ENCODE assay signal across 8 cellular contexts in the genomic region with DNA sequence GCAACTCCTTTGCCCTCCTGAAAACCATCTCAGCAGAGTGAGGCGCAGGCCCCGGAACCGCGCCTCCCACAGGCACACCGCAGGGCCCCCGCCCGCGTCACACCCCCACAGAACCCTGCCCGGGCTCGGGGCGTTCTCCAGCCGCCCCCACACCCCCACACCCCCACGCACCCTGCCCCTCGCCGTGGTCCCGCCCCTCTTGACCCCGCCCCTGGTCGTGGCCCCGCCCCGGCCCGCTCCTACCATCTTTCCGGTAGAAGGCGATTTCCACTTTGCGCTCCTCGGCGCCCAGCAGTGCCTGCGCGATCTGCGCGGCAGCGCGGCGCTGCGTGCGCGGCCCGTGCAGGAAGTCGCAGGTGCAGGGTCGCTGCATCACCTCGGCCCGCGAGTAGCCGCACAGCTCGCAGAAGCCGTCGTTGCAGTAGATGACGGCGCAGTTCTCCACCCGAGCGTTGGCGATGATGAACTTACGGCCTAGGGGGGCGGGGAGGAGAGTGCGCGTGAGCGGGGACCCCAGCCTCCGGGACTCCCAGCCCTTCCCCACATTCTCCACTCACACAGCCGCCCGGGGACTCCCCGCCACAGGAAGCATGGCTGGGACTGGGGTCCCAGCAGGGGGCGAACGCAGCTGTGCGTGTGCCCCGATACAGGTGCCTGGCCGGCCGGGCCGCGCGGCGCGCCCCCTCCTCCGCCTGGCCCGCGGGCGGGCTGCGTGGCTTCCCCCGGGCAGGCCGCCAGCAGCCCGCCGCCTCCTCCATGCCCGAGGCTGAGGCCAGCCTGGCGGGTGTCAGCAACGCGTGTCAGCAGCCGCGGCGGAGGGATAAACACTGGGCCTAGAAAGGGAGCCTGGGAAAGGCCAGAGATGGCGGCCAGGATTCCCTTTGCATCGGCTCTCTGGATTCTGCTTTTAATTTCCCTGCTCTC. TPM values are rescaled to one million over a fixed set of nuclear protein-coding genes. Genes with fewer than 3 reads are reported as not detected.
DNase-seq lines count a peak whose midpoint lies in the region; ATAC-seq, FAIRE-seq and TF ChIP-seq lines count a peak whose summit lies in the region.

No MANE protein-coding gene starts in this region.

- CTCF ChIA-PET in activated CD8-positive, alpha-beta T cell treated with anti-CD3 and anti-CD28 coated beads, Interleukin-2, amount 10 ng/mL, durations not matched to agents 7 days and 5 days (lab: Charles Lee): interaction anchor here (1.0 to 4.3 kb wide), 6 partner anchors 11 to 77 kb away, joined by 4 to 34 read pairs (median 6); no protein-coding TSS in a partner anchor
- CTCF ChIA-PET in H1 (lab: Charles Lee; ENCODE audit: partially characterized antibody): interaction anchor here (0.9 to 27.0 kb wide), 7 partner anchors 0 to 140 kb away, joined by 3 to 797 read pairs (median 5); partner anchors contain the start of gene KCNH2

- TF ChIP-seq RAD21 in H1 (IDR thresholded peaks at IDR 0.05 in 1 of 2, conservative IDR thresholded peaks at IDR 0.05 in 1 of 2; ENCODE audit: low read depth in 2 of 2, low read length in 2 of 2): no peak

- 0 out of 2 replicates have a peak overlapping the region, but pooled peaks have one; percentile 66 for H2AFZ ChIP-seq in H1 (ENCODE audit: low read length)

- no peaks in the 10 kb centered on the region for H3K79me2 ChIP-seq in H1 (ENCODE audit: control insufficient read depth in 1 of 2, insufficient read depth in 2 of 2, low read length in 2 of 2)

- H3K4ac ChIP-seq in H1 (replicated peaks; ENCODE audit: insufficient read length, low read depth, low read length): no peak overlapping the region

- no peak overlapping the region for H2BK120ac ChIP-seq in H1 (replicated peaks; ENCODE audit: low read depth, low read length)

- H2AK5ac ChIP-seq in H1 (ENCODE audit: low read depth, low read length): no peak overlapping the region

- POLR2A ChIA-PET in activated CD8-positive, alpha-beta T cell treated with anti-CD3 and anti-CD28 coated beads, Interleukin-2, amount 10 ng/mL, durations not matched to agents 7 days and 5 days (lab: Charles Lee): interaction anchor here (1.1 kb wide), 1 partner anchor 29 kb away, joined by 3 read pairs; no protein-coding TSS in a partner anchor
- POLR2A ChIA-PET in H1 (lab: Charles Lee; ENCODE audit: partially characterized antibody): interaction anchor here (1.9 kb wide), 1 partner anchor 10 kb away, joined by 6 read pairs; no protein-coding TSS in a partner anchor

- peak overlapping the region; percentile 67 for H3K27ac Mint-ChIP-seq in activated CD8-positive, alpha-beta T cell treated with anti-CD3 and anti-CD28 coated beads, Interleukin-2, amount 10 ng/mL, durations not matched to agents 7 days and 5 days
- peak overlapping the region in 4 of 6 donors; percentile 34 to 95 (median 64) for H3K27ac Mint-ChIP-seq in naive B cell
- H3K27ac Mint-ChIP-seq in stimulated activated naive B cell treated with anti-CD40 and anti-IgM and Interleukin-4, amounts not matched to agents 10 μg/mL and 1 μg/mL and 100 μg/mL, for 72 hours: no peak overlapping the region

- H3K36me3 ChIP-seq in H1 (ENCODE audit: control insufficient read depth in 2 of 4, insufficient read depth in 4 of 4, low read length in 3 of 4): no peaks in the 10 kb centered on the region

- H3K9me3 ChIP-seq in H1 (ENCODE audit: insufficient read depth in 2 of 2, low read depth in 1 of 2, low read length in 1 of 2): no peaks in the 10 kb centered on the region

- H3K4me1 Mint-ChIP-seq in activated CD8-positive, alpha-beta T cell treated with anti-CD3 and anti-CD28 coated beads, Interleukin-2, amount 10 ng/mL, durations not matched to agents 7 days and 5 days (ENCODE audit: low read depth): peaks cover 28% of the 10 kb centered on the region
- H3K4me1 Mint-ChIP-seq in naive B cell: peaks cover 29 to 41% (median 37%) of the 10 kb centered on the region in 3 donors
- H3K4me1 Mint-ChIP-seq in stimulated activated naive B cell treated with anti-CD40 and anti-IgM and Interleukin-4, amounts not matched to agents 10 μg/mL and 1 μg/mL and 100 μg/mL, for 72 hours: peaks cover 26 to 38% of the 10 kb centered on the region in 2 donors

- FAIRE-seq in H1 (lab: Jason Lieb, UNC): no peak

- H2BK15ac ChIP-seq in H1 (ENCODE audit: low read length): peak overlapping the region; percentile 20; the same call in 1 of the 2 replicates

- peaks cover 24% of the 10 kb centered on the region for H3K23me2 ChIP-seq in H1 (ENCODE audit: low read depth, low read length)

- H3K27me3 ChIP-seq in H1 (replicated peaks in 1 of 4; ENCODE audit: control insufficient read depth in 3 of 4, extremely low read depth in 1 of 4, insufficient read depth in 3 of 4, low read length in 3 of 4): peaks cover 2 to 24% (median 22%) of the 10 kb centered on the region in 4 experiments

- peak; percentile 22 for DNase-seq in GM12864 (ENCODE audit: low read depth)
- no peak for DNase-seq in HFF-Myc (ENCODE audit: extremely low read depth, low read depth)
- DNase-seq in NCI-H2107 treated with DMSO at 0.1 percent for 48 hours (lab: John Stamatoyannopoulos, UW; ENCODE audit: unreplicated experiment): peak; percentile 75
- peak; percentile 77 for DNase-seq in activated CD8-positive, alpha-beta T cell treated with anti-CD3 and anti-CD28 coated beads, Interleukin-2, amount 10 ng/mL, durations not matched to agents 7 days and 5 days
- peak in 1 of 2 experiments; percentile 72 for DNase-seq in H1 (ENCODE audit: low read depth in 1 of 2, low spot score in 2 of 2)
- DNase-seq in naive B cell: peak; percentile 60
- peak; percentile 52 for DNase-seq in stimulated activated naive B cell treated with anti-CD40 and anti-IgM and Interleukin-4, amounts not matched to agents 10 μg/mL and 1 μg/mL and 100 μg/mL, for 72 hours
- no peak for DNase-seq in HCEC 1CT

- H2BK12ac ChIP-seq in H1 (ENCODE audit: low read depth, low read length): no peak overlapping the region; the same call in 1 of the 2 replicates

- peak overlapping the region in 2 of 4 experiments; percentile 2 to 58; a peak in 3 of 7 replicates for H3K9ac ChIP-seq in H1 (replicated peaks in 1 of 4; ENCODE audit: extremely low read depth in 1 of 4, low read depth in 3 of 4, low read length in 3 of 4)

- peak overlapping the region; percentile 71; the same call in 1 of the 2 replicates for H2BK5ac ChIP-seq in H1 (ENCODE audit: low read depth, low read length)

- no peak for TF ChIP-seq EP300 in H1 (IDR thresholded peaks at IDR 0.05; ENCODE audit: borderline replicate concordance in 1 of 2, low read depth in 2 of 2, low read length in 2 of 2)

- peak overlapping the region; percentile 81 for H4K91ac ChIP-seq in H1 (replicated peaks; ENCODE audit: insufficient read length, low read length)

- H3K4me3 ChIP-seq in GM12864 (ENCODE audit: low read depth, low read length): peak overlapping the region; percentile 66
- H3K4me3 ChIP-seq in HFF-Myc (replicated peaks; ENCODE audit: low read depth, low read length): peak overlapping the region; percentile 35
- H3K4me3 ChIP-seq in H1 (ENCODE audit: extremely low read depth in 1 of 4, insufficient read depth in 2 of 4, low read depth in 3 of 4, low read length in 4 of 4): peak overlapping the region; percentile 33 to 93 (median 58)

- peak overlapping the region; percentile 83 for H3K18ac ChIP-seq in H1 (ENCODE audit: extremely low read depth, low read length)

- H3K14ac ChIP-seq in H1 (ENCODE audit: insufficient read length): no peak overlapping the region

- peaks cover 2% of the 10 kb centered on the region for H3K36me3 Mint-ChIP-seq in activated CD8-positive, alpha-beta T cell treated with anti-CD3 and anti-CD28 coated beads, Interleukin-2, amount 10 ng/mL, durations not matched to agents 7 days and 5 days (ENCODE audit: low read depth)
- H3K36me3 Mint-ChIP-seq in naive B cell: peaks cover 0 to 8% of the 10 kb centered on the region in 2 donors
- peaks cover 3 to 4% of the 10 kb centered on the region in 2 donors for H3K36me3 Mint-ChIP-seq in stimulated activated naive B cell treated with anti-CD40 and anti-IgM and Interleukin-4, amounts not matched to agents 10 μg/mL and 1 μg/mL and 100 μg/mL, for 72 hours

- TF ChIP-seq POLR2A in H1 (IDR thresholded peaks at IDR 0.05; ENCODE audit: control extremely low read depth in 1 of 2, low read depth in 2 of 2, low read length in 2 of 2): no peak

- no peak overlapping the region for H3K27ac ChIP-seq in H1 (ENCODE audit: low read depth, low read length)

- peak overlapping the region; percentile 42 for H3K56ac ChIP-seq in H1 (replicated peaks; ENCODE audit: insufficient read length, low read depth, low read length)

- no peak overlapping the region for H3K23ac ChIP-seq in H1 (ENCODE audit: insufficient read length)

- peak; percentile 37 for TF ChIP-seq CTCF in GM12864 (IDR thresholded peaks at IDR 0.05; ENCODE audit: low read depth, low read length, missing control alignments)
- TF ChIP-seq CTCF in HFF-Myc (IDR thresholded peaks at IDR 0.05; ENCODE audit: low read depth, low read length, missing control alignments): peak; percentile 31
- TF ChIP-seq CTCF in H1 (IDR thresholded peaks at IDR 0.05; ENCODE audit: control extremely low read depth in 1 of 3, insufficient read depth in 1 of 3, low read depth in 1 of 3, low read length in 3 of 3): peak in 1 of 3 experiments; percentile 23; a peak in 2 of 4 replicates

- H3K79me1 ChIP-seq in H1 (ENCODE audit: low read depth, low read length): no peaks in the 10 kb centered on the region; the same call in 1 of the 2 replicates

- 3% methylated on average over 54 of the region's 89 CpGs; no CpG with 5 or more reads in 1 of the 2 experiments for WGBS in H1 (ENCODE audit: extremely low coverage in 1 of 2, insufficient coverage in 1 of 2, insufficient read length in 1 of 2, insufficient replicate concordance in 2 of 2, low coverage in 1 of 2, low lambda C conversion rate in 2 of 2, missing lambda C conversion rate in 1 of 2), 2 experiments

- H3K4me2 ChIP-seq in H1 (ENCODE audit: insufficient read depth in 1 of 2, low read depth in 2 of 2, low read length in 2 of 2): peak overlapping the region; percentile 84 to 99

- peaks cover 2 to 9% of the 10 kb centered on the region in 2 experiments for H4K20me1 ChIP-seq in H1 (replicated peaks in 1 of 2; ENCODE audit: control insufficient read depth in 1 of 2, insufficient read depth in 2 of 2, low read length in 2 of 2)

- H3K4me1 ChIP-seq in H1 (replicated peaks in 1 of 4; ENCODE audit: control insufficient read depth in 3 of 4, insufficient read depth in 4 of 4, low read length in 3 of 4): peaks cover 5 to 39% (median 31%) of the 10 kb centered on the region in 4 experiments

- peak overlapping the region; percentile 46 for H4K8ac ChIP-seq in H1 (ENCODE audit: extremely low read depth, insufficient read depth, low read length)

- peak overlapping the region; percentile 60 for H4K5ac ChIP-seq in H1 (ENCODE audit: insufficient read length, low read depth, low read length)

- ATAC-seq in activated CD8-positive, alpha-beta T cell treated with anti-CD3 and anti-CD28 coated beads, Interleukin-2, amount 10 ng/mL, durations not matched to agents 7 days and 5 days: peak; percentile 82
- ATAC-seq in naive B cell (ENCODE audit: low read depth in 2 of 2): peak; percentile 72
- ATAC-seq in stimulated activated naive B cell treated with anti-CD40 and anti-IgM and Interleukin-4, amounts not matched to agents 10 μg/mL and 1 μg/mL and 100 μg/mL, for 72 hours (replicated peaks): peak; percentile 71 to 74

- peaks cover 31% of the 10 kb centered on the region for H3K27me3 Mint-ChIP-seq in activated CD8-positive, alpha-beta T cell treated with anti-CD3 and anti-CD28 coated beads, Interleukin-2, amount 10 ng/mL, durations not matched to agents 7 days and 5 days (ENCODE audit: low read depth)
- peaks cover 28 to 61% (median 52%) of the 10 kb centered on the region in 3 donors for H3K27me3 Mint-ChIP-seq in naive B cell
- peaks cover 39 to 51% of the 10 kb centered on the region in 2 donors for H3K27me3 Mint-ChIP-seq in stimulated activated naive B cell treated with anti-CD40 and anti-IgM and Interleukin-4, amounts not matched to agents 10 μg/mL and 1 μg/mL and 100 μg/mL, for 72 hours

- no peaks in the 10 kb centered on the region for H3K9me3 Mint-ChIP-seq in activated CD8-positive, alpha-beta T cell treated with anti-CD3 and anti-CD28 coated beads, Interleukin-2, amount 10 ng/mL, durations not matched to agents 7 days and 5 days (ENCODE audit: insufficient read depth)
- H3K9me3 Mint-ChIP-seq in naive B cell: peaks cover 0 to 3% (median 0%) of the 10 kb centered on the region in 7 donors
- H3K9me3 Mint-ChIP-seq in stimulated activated naive B cell treated with anti-CD40 and anti-IgM and Interleukin-4, amounts not matched to agents 10 μg/mL and 1 μg/mL and 100 μg/mL, for 72 hours: no peaks in the 10 kb centered on the region

- no peak overlapping the region for H2BK20ac ChIP-seq in H1 (ENCODE audit: low read length)

- peak overlapping the region; percentile 79 for H3K4me3 Mint-ChIP-seq in activated CD8-positive, alpha-beta T cell treated with anti-CD3 and anti-CD28 coated beads, Interleukin-2, amount 10 ng/mL, durations not matched to agents 7 days and 5 days
- peak overlapping the region; percentile 81 to 92 (median 88) for H3K4me3 Mint-ChIP-seq in naive B cell
- H3K4me3 Mint-ChIP-seq in stimulated activated naive B cell treated with anti-CD40 and anti-IgM and Interleukin-4, amounts not matched to agents 10 μg/mL and 1 μg/mL and 100 μg/mL, for 72 hours: peak overlapping the region; percentile 88 to 92

RNA-seq across cellular contexts. Expression of gene KCNH2, which starts 3.4 kb away (rescaled TPM):
- total RNA-seq in activated CD8-positive, alpha-beta T cell treated with anti-CD3 and anti-CD28 coated beads, Interleukin-2, amount 10 ng/mL, durations not matched to agents 7 days and 5 days: not detected
- 7.7 and 8.0 TPM in 2 replicates for total RNA-seq in H1 (2021; fragmentation: NEBNext Ultra II Directional; extraction: Animal tissue kit (Norgen Biotek cat#: 25700))
- 15.0 and 20.5 TPM in 2 replicates for polyA plus RNA-seq in H1 (2011; rRNA removed)
- 13.4 TPM for polyA plus RNA-seq in H1 (2011; cell fraction: cytosol; rRNA removed)
- 23.6 TPM for polyA plus RNA-seq in H1 (2011; cell fraction: nucleus; rRNA removed)
- 5.5 to 12.1 TPM (median 10.4 TPM) in 4 replicates for polyA plus RNA-seq in H1 (2012, experiment 1 of 2)
- 7.6 TPM for polyA plus RNA-seq in H1 (2012, experiment 2 of 2)
- 7.6 TPM for polyA plus RNA-seq in H1 (2013, experiment 1 of 2)
- polyA plus RNA-seq in H1 (2013, experiment 2 of 2): 7.2 TPM
- 8.9 and 10.2 TPM in 2 replicates for polyA minus RNA-seq in H1 (2011; rRNA and poly(A)+ RNA removed)
- polyA minus RNA-seq in H1 (2011; cell fraction: cytosol; rRNA and poly(A)+ RNA removed): 9.5 TPM
- 7.0 TPM for polyA minus RNA-seq in H1 (2011; cell fraction: nucleus; rRNA and poly(A)+ RNA removed)
- polyA plus RNA-seq in naive B cell (ENCODE audit: low read depth in 6 of 6): under 1 TPM in 3 of 6 donors, not detected in 3; 0.17 to 0.29 (median 0.29) TPM

RNA-seq across cellular contexts. Expression of gene NOS3, which starts 16.1 kb away (rescaled TPM):
- 10 to 100 TPM; 12.2 to 13.8 TPM for total RNA-seq in activated CD8-positive, alpha-beta T cell treated with anti-CD3 and anti-CD28 coated beads, Interleukin-2, amount 10 ng/mL, durations not matched to agents 7 days and 5 days
- total RNA-seq in H1 (2021; fragmentation: NEBNext Ultra II Directional; extraction: Animal tissue kit (Norgen Biotek cat#: 25700)): 4.4 and 4.7 TPM in 2 replicates
- 16.2 and 20.9 TPM in 2 replicates for polyA plus RNA-seq in H1 (2011; rRNA removed)
- 8.1 TPM for polyA plus RNA-seq in H1 (2011; cell fraction: cytosol; rRNA removed)
- polyA plus RNA-seq in H1 (2011; cell fraction: nucleus; rRNA removed): 12.6 TPM
- polyA plus RNA-seq in H1 (2012, experiment 1 of 2): 4.2 to 10.6 TPM (median 8.1 TPM) in 4 replicates
- polyA plus RNA-seq in H1 (2012, experiment 2 of 2): 5.2 TPM
- 4.2 TPM for polyA plus RNA-seq in H1 (2013, experiment 1 of 2)
- polyA plus RNA-seq in H1 (2013, experiment 2 of 2): 3.5 TPM
- polyA minus RNA-seq in H1 (2011; rRNA and poly(A)+ RNA removed): 5.4 and 6.9 TPM in 2 replicates
- polyA minus RNA-seq in H1 (2011; cell fraction: cytosol; rRNA and poly(A)+ RNA removed): 7.7 TPM
- 10.1 TPM for polyA minus RNA-seq in H1 (2011; cell fraction: nucleus; rRNA and poly(A)+ RNA removed)
- polyA plus RNA-seq in naive B cell (ENCODE audit: low read depth in 6 of 6): 1 to 10 TPM in 4 of 6 donors, under 1 TPM in 2; 0.29 to 2.8 (median 1.3) TPM

RNA-seq across cellular contexts. Expression of gene ATG9B, which starts 49.6 kb away (rescaled TPM):
- 1 to 10 TPM; 6.8 to 7.4 TPM for total RNA-seq in activated CD8-positive, alpha-beta T cell treated with anti-CD3 and anti-CD28 coated beads, Interleukin-2, amount 10 ng/mL, durations not matched to agents 7 days and 5 days
- 2.3 and 2.6 TPM in 2 replicates for total RNA-seq in H1 (2021; fragmentation: NEBNext Ultra II Directional; extraction: Animal tissue kit (Norgen Biotek cat#: 25700))
- polyA plus RNA-seq in H1 (2011; rRNA removed) (1.4 and 2.7 TPM in 2 replicates), naive B cell (ENCODE audit: low read depth in 6 of 6) (10 to 100 TPM in 2 of 6 donors, 1 to 10 TPM in 4; 7.6 to 14.3 (median 9.6) TPM)
- polyA plus RNA-seq in H1 (2011; cell fraction: cytosol; rRNA removed): 2.7 TPM
- polyA plus RNA-seq in H1 (2011; cell fraction: nucleus; rRNA removed): 6.4 TPM
- 2.7 to 4.3 TPM (median 3.1 TPM) in 4 replicates for polyA plus RNA-seq in H1 (2012, experiment 1 of 2)
- 0.79 TPM for polyA plus RNA-seq in H1 (2012, experiment 2 of 2)
- 1.7 TPM for polyA plus RNA-seq in H1 (2013, experiment 1 of 2)
- 1.8 TPM for polyA plus RNA-seq in H1 (2013, experiment 2 of 2)
- 0.19 and 0.51 TPM in 2 replicates for polyA minus RNA-seq in H1 (2011; rRNA and poly(A)+ RNA removed)
- 0.88 TPM for polyA minus RNA-seq in H1 (2011; cell fraction: cytosol; rRNA and poly(A)+ RNA removed)
- 0.60 TPM for polyA minus RNA-seq in H1 (2011; cell fraction: nucleus; rRNA and poly(A)+ RNA removed)

RNA-seq across cellular contexts. Expression of gene ABCB8, which starts 53.5 kb away (rescaled TPM):
- 10 to 100 TPM; 48.0 to 49.5 TPM for total RNA-seq in activated CD8-positive, alpha-beta T cell treated with anti-CD3 and anti-CD28 coated beads, Interleukin-2, amount 10 ng/mL, durations not matched to agents 7 days and 5 days
- total RNA-seq in H1 (2021; fragmentation: NEBNext Ultra II Directional; extraction: Animal tissue kit (Norgen Biotek cat#: 25700)): 22.2 and 27.0 TPM in 2 replicates
- polyA plus RNA-seq in H1 (2011; rRNA removed) (17.7 and 26.0 TPM in 2 replicates), naive B cell (ENCODE audit: low read depth in 6 of 6) (10 to 100 TPM; 18.4 to 32.4 (median 23.4) TPM)
- polyA plus RNA-seq in H1 (2011; cell fraction: cytosol; rRNA removed): 16.7 TPM
- 52.2 TPM for polyA plus RNA-seq in H1 (2011; cell fraction: nucleus; rRNA removed)
- 14.8 to 21.8 TPM (median 19.6 TPM) in 4 replicates for polyA plus RNA-seq in H1 (2012, experiment 1 of 2)
- polyA plus RNA-seq in H1 (2012, experiment 2 of 2): 15.8 TPM
- 16.5 TPM for polyA plus RNA-seq in H1 (2013, experiment 1 of 2)
- 15.7 TPM for polyA plus RNA-seq in H1 (2013, experiment 2 of 2)
- polyA minus RNA-seq in H1 (2011; rRNA and poly(A)+ RNA removed): 17.2 and 19.5 TPM in 2 replicates
- polyA minus RNA-seq in H1 (2011; cell fraction: cytosol; rRNA and poly(A)+ RNA removed): 12.2 TPM
- 28.9 TPM for polyA minus RNA-seq in H1 (2011; cell fraction: nucleus; rRNA and poly(A)+ RNA removed)

Comparison
In these comparisons a context has a peak if more than half of its experiments do, and no peak if none do; other contexts are left out.
1. DNase-seq: peak in GM12864 (single experiment), NCI-H2107 treated with DMSO at 0.1 percent for 48 hours (single experiment), activated CD8-positive, alpha-beta T cell treated with anti-CD3 and anti-CD28 coated beads, Interleukin-2, amount 10 ng/mL, durations not matched to agents 7 days and 5 days (single experiment), naive B cell (single experiment) and stimulated activated naive B cell treated with anti-CD40 and anti-IgM and Interleukin-4, amounts not matched to agents 10 μg/mL and 1 μg/mL and 100 μg/mL, for 72 hours (single experiment); none in HFF-Myc (single experiment) and HCEC 1CT (single experiment).
2. Peak in every context shown above with its lines, with median percentiles within 50 percentile points of each other: H3K4me3 ChIP-seq, ATAC-seq and H3K4me3 Mint-ChIP-seq.